In genomic region chr13:46736568-46736967, GRCh38 we compare ENCODE assay signal across 12 cellular contexts.
"Had no signal": no experiment of that assay in that cellular context is flagged by ENCODE, and none has a peak within 500 bp of the region (broad histone marks: within the 10 kb centered on the region; RNA-seq: fewer than 3 reads in every experiment).

No MANE protein-coding gene starts in this region.

- DNase-seq: activated CD8-positive, alpha-beta memory T cell treated with anti-CD3 and anti-CD28 coated beads for 24 hours; activated CD8-positive, alpha-beta memory T cell treated with anti-CD3 and anti-CD28 coated beads, Interleukin-2, amount 50 U/mL, for 4 hours; activated T-cell treated with anti-CD3 and anti-CD28 coated beads, Interleukin-2, amount 50 U/mL, for 24 hours; aorta; head of caudate nucleus; kidney; left lung; naive thymus-derived CD8-positive, alpha-beta T cell; sigmoid colon; stimulated activated CD4-positive, alpha-beta T cell treated with anti-CD3 and anti-CD28 coated beads, Interleukin-2, amount 100 ng/mL, for 48 hours; stimulated activated naive CD4-positive, alpha-beta T cell; testis had no signal
